In genomic region chr6:139984317-139984716, GRCh38 we compare ENCODE assay signal across 22 cellular contexts.
DNase-seq lines count a peak whose midpoint lies in the region; ATAC-seq, FAIRE-seq and TF ChIP-seq lines count a peak whose summit lies in the region.
"Had no signal": no experiment of that assay in that cellular context is flagged by ENCODE, and none has a peak within 500 bp of the region (broad histone marks: within the 10 kb centered on the region; RNA-seq: fewer than 3 reads in every experiment).

No MANE protein-coding gene starts in this region.

- no peaks in the 10 kb centered on the region for H3K27me3 ChIP-seq in lung (ENCODE audit: control insufficient read depth, insufficient read depth)
- H3K27me3 ChIP-seq in small intestine (ENCODE audit: control insufficient read depth in 2 of 2, insufficient read depth in 2 of 2, low read length in 2 of 2), result no peaks in the 10 kb centered on the region
- H3K27me3 ChIP-seq: BLaER1, body of pancreas, MG63 had no signal

- no peak for FAIRE-seq in small intestine (lab: Jason Lieb, UNC)
- FAIRE-seq: GM18507, HepG2 had no signal

- no peaks in the 10 kb centered on the region for H3K36me3 ChIP-seq in lung (ENCODE audit: control insufficient read depth in 2 of 2, insufficient read depth in 2 of 2, low read length in 2 of 2)
- no peaks in the 10 kb centered on the region for H3K36me3 ChIP-seq in small intestine (ENCODE audit: control insufficient read depth in 2 of 2, insufficient read depth in 2 of 2, low read length in 2 of 2)
- H3K36me3 ChIP-seq: BLaER1, MG63 had no signal

- H3K27ac ChIP-seq in lung (ENCODE audit: low read depth in 1 of 2, low read length in 1 of 2) (peak overlapping the region; percentile 18 to 43), small intestine (ENCODE audit: low read depth in 1 of 2, low read length in 1 of 2) (peak overlapping the region in 1 of 2 donors; percentile 73)
- H3K27ac ChIP-seq: BLaER1, body of pancreas, psoas muscle had no signal

- ATAC-seq in lung (ENCODE audit: insufficient read depth, low FRiP score), result no peak
- ATAC-seq in HG03045 (IDR thresholded peaks at IDR 0.05; ENCODE audit: unreplicated experiment), result no peak
- ATAC-seq in HG03378 (IDR thresholded peaks at IDR 0.05; ENCODE audit: unreplicated experiment), result no peak
- ATAC-seq: activated CD4-positive, alpha-beta T cell treated with anti-CD3 and anti-CD28 coated beads for 36 hours; body of pancreas; HepG2; natural killer cell; psoas muscle had no signal

- H3K4me3 Mint-ChIP-seq in Calu3 (ENCODE audit: low read depth, unreplicated experiment), result no peak overlapping the region
- H3K4me3 Mint-ChIP-seq in brain, result no peak overlapping the region
- no peak overlapping the region for H3K4me3 Mint-ChIP-seq in progenitor cell of endocrine pancreas (ENCODE audit: low read depth)
- no peak overlapping the region for H3K4me3 Mint-ChIP-seq in activated CD4-positive, alpha-beta T cell treated with anti-CD3 and anti-CD28 coated beads, Interleukin-2, amount 10 ng/mL, durations not matched to agents 7 days and 5 days
- H3K4me3 Mint-ChIP-seq: activated CD4-positive, alpha-beta T cell treated with anti-CD3 and anti-CD28 coated beads for 36 hours; activated naive CD8-positive, alpha-beta T cell treated with anti-CD3 and anti-CD28 coated beads for 36 hours; natural killer cell had no signal

- TF ChIP-seq CTCF in Calu3 (IDR thresholded peaks at IDR 0.05; ENCODE audit: unreplicated experiment), result no peak
- no peak for TF ChIP-seq CTCF in brain (conservative IDR thresholded peaks at IDR 0.05)
- TF ChIP-seq CTCF in lung (IDR thresholded peaks at IDR 0.05; ENCODE audit: control extremely low read depth, extremely low read depth), result no peak
- no peak for TF ChIP-seq CTCF in progenitor cell of endocrine pancreas (IDR thresholded peaks at IDR 0.05; ENCODE audit: unreplicated experiment)

- H3K4me1 ChIP-seq in lung (ENCODE audit: control insufficient read depth in 2 of 2, insufficient read depth in 2 of 2, low read length in 2 of 2) (peaks cover 1 to 24% of the 10 kb centered on the region in 2 donors), small intestine (ENCODE audit: control insufficient read depth in 2 of 2, insufficient read depth in 1 of 2, low read depth in 1 of 2, low read length in 1 of 2) (peaks cover 0 to 5% of the 10 kb centered on the region in 2 donors)
- H3K4me1 ChIP-seq: BLaER1 had no signal

- peak overlapping the region; percentile 30 for H3K27ac Mint-ChIP-seq in Calu3 (ENCODE audit: unreplicated experiment)
- peak overlapping the region in 4 of 5 experiments; percentile 48 to 90 (median 66) for H3K27ac Mint-ChIP-seq in brain
- peak overlapping the region; percentile 34 for H3K27ac Mint-ChIP-seq in progenitor cell of endocrine pancreas
- H3K27ac Mint-ChIP-seq in activated CD4-positive, alpha-beta T cell treated with anti-CD3 and anti-CD28 coated beads, Interleukin-2, amount 10 ng/mL, durations not matched to agents 7 days and 5 days, result no peak overlapping the region
- H3K27ac Mint-ChIP-seq: activated CD4-positive, alpha-beta T cell treated with anti-CD3 and anti-CD28 coated beads for 36 hours; activated naive CD8-positive, alpha-beta T cell treated with anti-CD3 and anti-CD28 coated beads for 36 hours; natural killer cell had no signal

- no peak overlapping the region for H3K4me3 ChIP-seq in lung
- H3K4me3 ChIP-seq in small intestine (ENCODE audit: low read depth in 1 of 2, low read length in 2 of 2), result no peak overlapping the region
- H3K4me3 ChIP-seq: BLaER1, body of pancreas, MG63, psoas muscle had no signal

- H3K9me3 ChIP-seq in lung (ENCODE audit: control insufficient read depth in 2 of 2, insufficient read depth in 1 of 2, low read length in 1 of 2) (no peaks in the 10 kb centered on the region), small intestine (ENCODE audit: control insufficient read depth, low read depth) (no peaks in the 10 kb centered on the region)
- H3K9me3 ChIP-seq: BLaER1, body of pancreas, psoas muscle had no signal

- peaks cover 52% of the 10 kb centered on the region for H3K4me1 Mint-ChIP-seq in Calu3 (ENCODE audit: low read depth, unreplicated experiment)
- H3K4me1 Mint-ChIP-seq in brain, result peaks cover 45% of the 10 kb centered on the region
- peaks cover 34% of the 10 kb centered on the region for H3K4me1 Mint-ChIP-seq in progenitor cell of endocrine pancreas (ENCODE audit: low read depth)
- H3K4me1 Mint-ChIP-seq in activated CD4-positive, alpha-beta T cell treated with anti-CD3 and anti-CD28 coated beads, Interleukin-2, amount 10 ng/mL, durations not matched to agents 7 days and 5 days, result no peaks in the 10 kb centered on the region

- no TSS peak for BruUV-seq in Calu3 (replicated peaks; lab: Mats Ljungman, UMichigan)

- DNase-seq in Calu3 (no peak), lung (ENCODE audit: low spot score) (no peak), progenitor cell of endocrine pancreas (ENCODE audit: low spot score, unreplicated experiment) (no peak), small intestine (no peak)
- DNase-seq in activated CD4-positive, alpha-beta T cell treated with anti-CD3 and anti-CD28 coated beads, Interleukin-2, amount 10 ng/mL, durations not matched to agents 7 days and 5 days, result no peak
- DNase-seq: activated CD4-positive, alpha-beta T cell treated with anti-CD3 and anti-CD28 coated beads for 36 hours; activated naive CD8-positive, alpha-beta T cell treated with anti-CD3 and anti-CD28 coated beads for 36 hours; body of pancreas; MG63; natural killer cell; NCI-H1436; NCI-H2171; NCI-H526 treated with DMSO at 0.1 percent for 48 hours; psoas muscle; Right ventricle myocardium superior; T-helper 1 cell had no signal

- POLR2A ChIA-PET in activated CD4-positive, alpha-beta T cell treated with anti-CD3 and anti-CD28 coated beads, Interleukin-2, amount 10 ng/mL, durations not matched to agents 7 days and 5 days (lab: Charles Lee), result no interaction called here

- 94 to 97% methylated on average over 6 of the region's 6 CpGs for WGBS in lung, 2 donors
- 86 to 93% (median 90%) methylated on average over 6 of the region's 6 CpGs for WGBS in small intestine, 3 donors

- H3K27me3 Mint-ChIP-seq in Calu3 (ENCODE audit: unreplicated experiment) (no peaks in the 10 kb centered on the region), brain (no peaks in the 10 kb centered on the region), progenitor cell of endocrine pancreas (no peaks in the 10 kb centered on the region)
- H3K27me3 Mint-ChIP-seq in activated CD4-positive, alpha-beta T cell treated with anti-CD3 and anti-CD28 coated beads, Interleukin-2, amount 10 ng/mL, durations not matched to agents 7 days and 5 days, result no peaks in the 10 kb centered on the region

- CTCF ChIA-PET in Calu3 (lab: Charles Lee), result no interaction called here
- CTCF ChIA-PET in activated CD4-positive, alpha-beta T cell treated with anti-CD3 and anti-CD28 coated beads, Interleukin-2, amount 10 ng/mL, durations not matched to agents 7 days and 5 days (lab: Charles Lee), result no interaction called here

- intact Hi-C loops in Calu3 (cut with micrococcal nuclease; ENCODE audit: unreplicated experiment), result loop anchor here (5.0 kb wide), 2 partner anchors 102 to 612 kb away; partner anchors contain the start of gene CITED2

- H3K36me3 Mint-ChIP-seq in Calu3 (ENCODE audit: insufficient read depth, unreplicated experiment) (no peaks in the 10 kb centered on the region), brain (no peaks in the 10 kb centered on the region), progenitor cell of endocrine pancreas (ENCODE audit: insufficient read depth) (no peaks in the 10 kb centered on the region)
- no peaks in the 10 kb centered on the region for H3K36me3 Mint-ChIP-seq in activated CD4-positive, alpha-beta T cell treated with anti-CD3 and anti-CD28 coated beads, Interleukin-2, amount 10 ng/mL, durations not matched to agents 7 days and 5 days (ENCODE audit: low read depth)
- H3K36me3 Mint-ChIP-seq: activated naive CD8-positive, alpha-beta T cell treated with anti-CD3 and anti-CD28 coated beads for 36 hours; natural killer cell had no signal

- H3K9me3 Mint-ChIP-seq in Calu3 (ENCODE audit: low read depth, unreplicated experiment) (no peaks in the 10 kb centered on the region), brain (no peaks in the 10 kb centered on the region), progenitor cell of endocrine pancreas (ENCODE audit: low read depth) (no peaks in the 10 kb centered on the region)
- H3K9me3 Mint-ChIP-seq in activated CD4-positive, alpha-beta T cell treated with anti-CD3 and anti-CD28 coated beads, Interleukin-2, amount 10 ng/mL, durations not matched to agents 7 days and 5 days, result no peaks in the 10 kb centered on the region
- H3K9me3 Mint-ChIP-seq: activated naive CD8-positive, alpha-beta T cell treated with anti-CD3 and anti-CD28 coated beads for 36 hours; natural killer cell had no signal
